ENCODE assay signal across 13 cellular contexts in genomic region chr14:34199585-34199984, GRCh38.
DNase-seq lines count a peak whose midpoint lies in the region; ATAC-seq and TF ChIP-seq lines count a peak whose summit lies in the region.
"Had no signal": no experiment of that assay in that cellular context is flagged by ENCODE, and none has a peak within 500 bp of the region (broad histone marks: within the 10 kb centered on the region; RNA-seq: fewer than 3 reads in every experiment).

No MANE protein-coding gene starts in this region.

- no peak for TF ChIP-seq CTCF in epithelial cell of esophagus (IDR thresholded peaks at IDR 0.05; ENCODE audit: insufficient read depth, low read depth, low read length, missing control alignments)

- no peak for ATAC-seq in left lobe of liver
- ATAC-seq: body of pancreas, right lobe of liver had no signal

- DNase-seq in GM04503 (ENCODE audit: low read depth), result peak; percentile 35
- DNase-seq in SW480 (ENCODE audit: low spot score), result peak; percentile 93
- peak; percentile 69 for DNase-seq in epithelial cell of esophagus (ENCODE audit: low read depth)
- DNase-seq in stimulated activated CD4-positive, alpha-beta T cell treated with anti-CD3 and anti-CD28 coated beads, Interleukin-4, amount 100 ng/mL, for 24 hours, result peak; percentile 43
- DNase-seq in left lobe of liver (ENCODE audit: low spot score), result no peak
- DNase-seq in ecto neural progenitor cell (ENCODE audit: low spot score), result no peak
- DNase-seq in NCI-H524 treated with DMSO at 0.1 percent for 48 hours (lab: John Stamatoyannopoulos, UW), result no peak
- DNase-seq: body of pancreas, DMS153, erythroblast, NCI-H524, right lobe of liver had no signal

- H3K4me3 ChIP-seq in epithelial cell of esophagus (ENCODE audit: low read length), result no peak overlapping the region
- H3K4me3 ChIP-seq: body of pancreas, right lobe of liver, SJSA1 had no signal

Comparison
In these comparisons a context has a peak if more than half of its experiments do, and no peak if none do; other contexts are left out.
1. DNase-seq: peak in GM04503 (single experiment), SW480 (single experiment), epithelial cell of esophagus (single experiment) and stimulated activated CD4-positive, alpha-beta T cell treated with anti-CD3 and anti-CD28 coated beads, Interleukin-4, amount 100 ng/mL, for 24 hours (single experiment); none in left lobe of liver (single experiment), ecto neural progenitor cell (single experiment) and NCI-H524 treated with DMSO at 0.1 percent for 48 hours (single experiment).